ENCODE assay signal across 1 cellular context in the genomic region with DNA sequence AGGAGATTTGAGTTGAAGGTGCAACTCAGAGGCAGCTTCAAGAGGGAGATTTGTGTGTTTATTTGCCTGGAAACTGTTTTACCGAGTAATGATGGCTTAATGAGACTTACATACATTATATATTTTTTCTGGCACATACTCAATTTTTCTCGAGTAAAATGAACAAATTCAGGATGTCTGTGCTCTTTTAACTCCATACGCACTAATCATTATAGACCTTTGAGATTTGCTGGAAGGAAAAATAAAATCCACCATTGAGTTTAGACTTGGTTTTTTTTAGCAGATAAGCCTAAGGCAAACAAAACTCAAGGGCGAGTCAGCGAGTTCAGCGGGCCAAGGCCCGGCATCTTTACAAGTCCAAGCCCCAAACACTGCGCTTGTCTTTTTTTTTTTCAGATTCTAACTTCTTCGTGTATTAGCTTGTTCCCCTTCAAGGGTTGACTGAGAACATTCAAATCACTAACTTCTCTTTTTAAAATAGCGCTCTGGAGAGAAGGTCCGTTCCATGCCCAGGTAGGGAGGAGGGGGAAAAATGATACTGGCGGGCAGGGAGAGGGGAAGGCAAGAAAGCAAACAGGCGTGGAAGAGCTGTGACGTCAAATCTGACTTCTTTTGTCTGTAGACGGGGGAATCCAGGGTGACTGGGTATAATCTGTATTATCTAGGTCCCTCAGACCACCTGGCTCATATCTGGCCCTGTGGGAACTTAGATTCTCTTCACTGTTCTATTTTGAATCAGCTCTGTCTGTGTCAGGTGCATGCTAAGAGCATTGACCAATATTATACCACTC.
TF ChIP-seq lines count a peak whose summit lies in the region.

No MANE protein-coding gene starts in this region.

TF ChIP-seq in HepG2, 621 proteins besides CTCF, POLR2A, EP300 and RAD21 (continued from another document and continues in another):
- TF ChIP-seq PATZ1 (CRISPR knock-in tag; IDR thresholded peaks at IDR 0.05) = 0 out of 2 replicates have a peak, but pooled peaks have one; percentile 14
- TF ChIP-seq ZNF138 (CRISPR knock-in tag; IDR thresholded peaks at IDR 0.05; ENCODE audit: low read depth) = no peak
- no peak for TF ChIP-seq DNMT3B (CRISPR knock-in tag; conservative IDR thresholded peaks at IDR 0.05)
- TF ChIP-seq NR2F1 (CRISPR knock-in tag; IDR thresholded peaks at IDR 0.05) = 0 out of 4 replicates have a peak, but pooled peaks of 1 of the 2 experiments have one; percentile 22
- peak; percentile 86 for TF ChIP-seq RARA (CRISPR knock-in tag; IDR thresholded peaks at IDR 0.05)
- TF ChIP-seq TEAD3 (CRISPR knock-in tag; optimal IDR thresholded peaks at IDR 0.05; ENCODE audit: borderline replicate concordance) = no peak
- no peak for TF ChIP-seq ZNF747 (CRISPR knock-in tag; IDR thresholded peaks at IDR 0.05; ENCODE audit: borderline replicate concordance)
- no peak for TF ChIP-seq ZNF558 (CRISPR knock-in tag; IDR thresholded peaks at IDR 0.05; ENCODE audit: borderline replicate concordance)
- TF ChIP-seq, protein P1, sequence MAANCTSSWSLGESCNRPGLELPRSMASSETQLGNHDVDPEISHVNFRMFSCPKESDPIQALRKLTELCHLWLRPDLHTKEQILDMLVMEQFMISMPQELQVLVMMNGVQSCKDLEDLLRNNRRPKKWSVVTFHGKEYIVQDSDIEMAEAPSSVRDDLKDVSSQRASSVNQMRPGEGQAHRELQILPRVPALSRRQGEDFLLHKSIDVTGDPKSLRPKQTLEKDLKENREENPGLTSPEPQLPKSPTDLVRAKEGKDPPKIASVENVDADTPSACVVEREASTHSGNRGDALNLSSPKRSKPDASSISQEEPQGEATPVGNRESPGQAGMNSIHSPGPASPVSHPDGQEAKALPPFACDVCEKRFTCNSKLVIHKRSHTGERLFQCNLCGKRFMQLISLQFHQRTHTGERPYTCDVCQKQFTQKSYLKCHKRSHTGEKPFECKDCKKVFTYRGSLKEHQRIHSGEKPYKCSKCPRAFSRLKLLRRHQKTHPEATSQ (CRISPR knock-in tag; IDR thresholded peaks at IDR 0.05; ENCODE audit: borderline replicate concordance) = no peak
- no peak for TF ChIP-seq JUNB (CRISPR knock-in tag; IDR thresholded peaks at IDR 0.05; ENCODE audit: borderline replicate concordance)
- no peak for TF ChIP-seq ZNF564 (CRISPR knock-in tag; IDR thresholded peaks at IDR 0.05)
- TF ChIP-seq, protein P2, sequence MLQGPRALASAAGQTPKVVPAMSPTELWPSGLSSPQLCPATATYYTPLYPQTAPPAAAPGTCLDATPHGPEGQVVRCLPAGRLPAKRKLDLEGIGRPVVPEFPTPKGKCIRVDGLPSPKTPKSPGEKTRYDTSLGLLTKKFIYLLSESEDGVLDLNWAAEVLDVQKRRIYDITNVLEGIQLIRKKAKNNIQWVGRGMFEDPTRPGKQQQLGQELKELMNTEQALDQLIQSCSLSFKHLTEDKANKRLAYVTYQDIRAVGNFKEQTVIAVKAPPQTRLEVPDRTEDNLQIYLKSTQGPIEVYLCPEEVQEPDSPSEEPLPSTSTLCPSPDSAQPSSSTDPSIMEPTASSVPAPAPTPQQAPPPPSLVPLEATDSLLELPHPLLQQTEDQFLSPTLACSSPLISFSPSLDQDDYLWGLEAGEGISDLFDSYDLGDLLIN (CRISPR knock-in tag; IDR thresholded peaks at IDR 0.05; ENCODE audit: borderline replicate concordance) = no peak
- TF ChIP-seq ZBTB49 (CRISPR knock-in tag; IDR thresholded peaks at IDR 0.05; ENCODE audit: borderline replicate concordance) = no peak
- peak; percentile 14; the same call in 1 of the 2 replicates for TF ChIP-seq THAP11 (CRISPR knock-in tag; IDR thresholded peaks at IDR 0.05)
- no peak for TF ChIP-seq PREB (CRISPR knock-in tag; IDR thresholded peaks at IDR 0.05)
- TF ChIP-seq CHD2 (IDR thresholded peaks at IDR 0.05; ENCODE audit: low read depth, low read length) = no peak
- no peak for TF ChIP-seq CAMTA2 (CRISPR knock-in tag; IDR thresholded peaks at IDR 0.05; ENCODE audit: borderline replicate concordance)
- TF ChIP-seq ZBTB40 (IDR thresholded peaks at IDR 0.05) = no peak
- TF ChIP-seq ZBTB40 (CRISPR knock-in tag; IDR thresholded peaks at IDR 0.05) = no peak
- TF ChIP-seq HNF4G (IDR thresholded peaks at IDR 0.05; ENCODE audit: borderline replicate concordance, low read depth, low read length) = peak; percentile 26; the same call in 1 of the 2 replicates
- no peak for TF ChIP-seq HNF4G (CRISPR knock-in tag; IDR thresholded peaks at IDR 0.05; ENCODE audit: borderline replicate concordance, low read depth)
- TF ChIP-seq, protein P3, sequence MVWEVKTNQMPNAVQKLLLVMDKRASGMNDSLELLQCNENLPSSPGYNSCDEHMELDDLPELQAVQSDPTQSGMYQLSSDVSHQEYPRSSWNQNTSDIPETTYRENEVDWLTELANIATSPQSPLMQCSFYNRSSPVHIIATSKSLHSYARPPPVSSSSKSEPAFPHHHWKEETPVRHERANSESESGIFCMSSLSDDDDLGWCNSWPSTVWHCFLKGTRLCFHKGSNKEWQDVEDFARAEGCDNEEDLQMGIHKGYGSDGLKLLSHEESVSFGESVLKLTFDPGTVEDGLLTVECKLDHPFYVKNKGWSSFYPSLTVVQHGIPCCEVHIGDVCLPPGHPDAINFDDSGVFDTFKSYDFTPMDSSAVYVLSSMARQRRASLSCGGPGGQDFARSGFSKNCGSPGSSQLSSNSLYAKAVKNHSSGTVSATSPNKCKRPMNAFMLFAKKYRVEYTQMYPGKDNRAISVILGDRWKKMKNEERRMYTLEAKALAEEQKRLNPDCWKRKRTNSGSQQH (CRISPR knock-in tag; IDR thresholded peaks at IDR 0.05; ENCODE audit: low read depth) = no peak
- no peak for TF ChIP-seq ZNF841 (CRISPR knock-in tag; IDR thresholded peaks at IDR 0.05; ENCODE audit: borderline replicate concordance)
- no peak for TF ChIP-seq SNAI1 (CRISPR knock-in tag; IDR thresholded peaks at IDR 0.05; ENCODE audit: borderline replicate concordance)
- no peak for TF ChIP-seq ZNF205 (CRISPR knock-in tag; IDR thresholded peaks at IDR 0.05)
- no peak for TF ChIP-seq ZNF136 (CRISPR knock-in tag; IDR thresholded peaks at IDR 0.05; ENCODE audit: low read depth)
- no peak for TF ChIP-seq SSRP1 (CRISPR knock-in tag; IDR thresholded peaks at IDR 0.05)
- TF ChIP-seq CBFB (CRISPR knock-in tag; IDR thresholded peaks at IDR 0.05) = no peak
- no peak for TF ChIP-seq TCF7L2 (IDR thresholded peaks at IDR 0.05; ENCODE audit: low read depth, low read length)
- TF ChIP-seq ZFY (CRISPR knock-in tag; IDR thresholded peaks at IDR 0.05) = no peak; the same call in 1 of the 2 replicates
- no peak for TF ChIP-seq FOXO4 (CRISPR knock-in tag; conservative IDR thresholded peaks at IDR 0.05)
- no peak for TF ChIP-seq ETV5 (CRISPR knock-in tag; IDR thresholded peaks at IDR 0.05; ENCODE audit: borderline replicate concordance)
- TF ChIP-seq ZNF878 (CRISPR knock-in tag; IDR thresholded peaks at IDR 0.05) = no peak
- no peak for TF ChIP-seq ZEB1 (IDR thresholded peaks at IDR 0.05; ENCODE audit: insufficient replicate concordance, low read depth)
- TF ChIP-seq NCOR1 (IDR thresholded peaks at IDR 0.05; ENCODE audit: borderline replicate concordance, low read length) = no peak
